Comparison of ENCODE assay signal across 18 cellular contexts in the genomic region with DNA sequence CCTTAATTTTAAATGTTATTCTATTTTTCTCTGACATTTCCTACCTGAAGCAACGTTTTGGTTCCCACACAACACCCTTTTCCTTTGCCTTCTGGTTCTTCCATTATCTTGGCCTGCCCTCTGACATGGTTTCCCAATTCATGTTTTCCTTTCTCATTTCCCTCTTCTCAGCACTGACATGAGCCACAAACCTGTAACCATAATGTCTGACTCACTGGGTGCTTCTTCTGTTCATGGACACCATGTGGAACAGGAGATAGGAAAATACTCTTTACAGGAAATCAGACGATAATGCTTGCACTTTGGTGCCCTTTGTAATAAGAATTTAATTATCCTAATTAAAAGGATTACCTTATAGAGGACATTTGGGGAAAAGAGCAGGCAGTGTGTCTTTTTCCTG.
DNase-seq lines count a peak whose midpoint lies in the region; ATAC-seq, FAIRE-seq and TF ChIP-seq lines count a peak whose summit lies in the region.
"Had no signal": no experiment of that assay in that cellular context is flagged by ENCODE, and none has a peak within 500 bp of the region (broad histone marks: within the 10 kb centered on the region; RNA-seq: fewer than 3 reads in every experiment).

No MANE protein-coding gene starts in this region.

- whole genome bisulfite sequencing in HepG2 (ENCODE audit: low lambda C conversion rate), result 0% methylated on average over 2 of the region's 2 CpGs

- TF ChIP-seq POLR2A in HepG2 (IDR thresholded peaks at IDR 0.05; ENCODE audit: insufficient read depth in 1 of 2, low read depth in 2 of 2, low read length in 2 of 2), result no peak

- TF ChIP-seq EP300 in HepG2 (IDR thresholded peaks at IDR 0.05; ENCODE audit: low read depth in 2 of 2, low read length in 2 of 2) (no peak), HepG2 (CRISPR knock-in tag; IDR thresholded peaks at IDR 0.05; ENCODE audit: borderline replicate concordance) (no peak)

- in situ Hi-C loops in KBM-7 (cut with MboI; ENCODE audit: low pct_unique_long_range_greater_than_20kb, low sequenced_read_pairs), result no loop called here
- in situ Hi-C loops in HepG2 (cut with HindIII; ENCODE audit: extremely low pct_ligation_motif_present, low pct_unique_long_range_greater_than_20kb), result no loop called here

- no peak overlapping the region for H2AFZ ChIP-seq in HepG2 (ENCODE audit: low read length)
- H2AFZ ChIP-seq: parathyroid adenoma had no signal

- H4K20me1 ChIP-seq in HepG2 (ENCODE audit: insufficient read depth, low read length), result no peaks in the 10 kb centered on the region

- H3K36me3 ChIP-seq in bronchial epithelial cell (ENCODE audit: control insufficient read depth, insufficient read depth, low read length) (no peaks in the 10 kb centered on the region), HepG2 (replicated peaks in 1 of 2; ENCODE audit: control insufficient read depth in 1 of 2, insufficient read depth in 2 of 2, low read length in 2 of 2) (no peaks in the 10 kb centered on the region)
- H3K36me3 ChIP-seq: heart right ventricle had no signal

- no peak overlapping the region for H3K9ac ChIP-seq in HepG2 (ENCODE audit: insufficient read depth, low read depth, low read length)
- H3K9ac ChIP-seq: parathyroid adenoma had no signal

- H3K27ac ChIP-seq in HepG2 (ENCODE audit: extremely low read length, insufficient read depth, low read length), result no peak overlapping the region
- H3K27ac ChIP-seq: 22Rv1, C4-2B, parathyroid adenoma had no signal

- H3K27me3 ChIP-seq in bronchial epithelial cell (ENCODE audit: control insufficient read depth, insufficient read depth, low read length) (no peaks in the 10 kb centered on the region), HepG2 (ENCODE audit: control insufficient read depth in 1 of 2, insufficient read depth in 2 of 2, low read length in 2 of 2) (peaks cover 0 to 3% of the 10 kb centered on the region in 2 experiments; a peak in 2 of 5 replicates)
- H3K27me3 ChIP-seq: heart right ventricle had no signal

- no peaks in the 10 kb centered on the region for H3K9me3 ChIP-seq in HepG2 (ENCODE audit: low read length)
- H3K9me3 ChIP-seq: heart right ventricle had no signal

- TF ChIP-seq RAD21 in HepG2 (CRISPR knock-in tag; IDR thresholded peaks at IDR 0.05), result no peak

- no peak for FAIRE-seq in bronchial epithelial cell (lab: Jason Lieb, UNC)
- FAIRE-seq in HepG2 (lab: Jason Lieb, UNC), result no peak
- FAIRE-seq: small intestine had no signal

- ATAC-seq in HepG2, result no peak
- ATAC-seq: HCT116 had no signal

- no peaks in the 10 kb centered on the region for H3K79me2 ChIP-seq in HepG2 (ENCODE audit: insufficient read depth, low read length)
- H3K79me2 ChIP-seq: parathyroid adenoma had no signal

- TF ChIP-seq CTCF in bronchial epithelial cell (IDR thresholded peaks at IDR 0.05; ENCODE audit: insufficient read depth, low read length, severe bottlenecking), result no peak
- no peak for TF ChIP-seq CTCF in HepG2 (CRISPR knock-in tag; IDR thresholded peaks at IDR 0.05)

- no TSS peak for BruUV-seq in HepG2 (replicated peaks; lab: Mats Ljungman, UMichigan)

- H3K4me1 ChIP-seq in HepG2 (ENCODE audit: insufficient read depth, low read length), result no peaks in the 10 kb centered on the region
- H3K4me1 ChIP-seq: parathyroid adenoma had no signal

- no peak overlapping the region for H3K4me2 ChIP-seq in HepG2 (ENCODE audit: low read depth, low read length)

- H3K4me3 ChIP-seq in bronchial epithelial cell (ENCODE audit: low read depth, low read length) (no peak overlapping the region), HepG2 (replicated peaks in 1 of 3; ENCODE audit: insufficient read depth in 1 of 3, low read depth in 2 of 3, low read length in 3 of 3) (no peak overlapping the region)
- H3K4me3 ChIP-seq: heart right ventricle had no signal

- intact Hi-C loops in HepG2 (cut with micrococcal nuclease; ENCODE audit: unreplicated experiment), result no loop called here

- CTCF ChIA-PET in HepG2 (lab: Yijun Ruan, JAX; ENCODE audit: low intra/inter-chr PET ratio, low total read pairs), result no interaction called here

- DNase-seq in NCI-H82 (lab: John Stamatoyannopoulos, UW), result peak; percentile 17
- no peak for DNase-seq in NCI-H82 treated with DMSO at 0.1 percent for 48 hours (lab: John Stamatoyannopoulos, UW; ENCODE audit: unreplicated experiment)
- DNase-seq in MV-4-11 (lab: John Stamatoyannopoulos, UW), result peak; percentile 80
- DNase-seq in bronchial epithelial cell (ENCODE audit: low read depth), result peak; percentile 48
- DNase-seq in renal cortical epithelial cell (ENCODE audit: low read depth), result peak; percentile 70
- no peak for DNase-seq in KBM-7
- DNase-seq in NCI-H2107 treated with DMSO at 0.1 percent for 48 hours (lab: John Stamatoyannopoulos, UW; ENCODE audit: unreplicated experiment), result no peak
- no peak for DNase-seq in HepG2 (ENCODE audit: low spot score)
- DNase-seq: activated CD8-positive, alpha-beta memory T cell treated with anti-CD3 and anti-CD28 coated beads, Interleukin-2, amount 50 U/mL, for 48 hours; cerebellar nuclear complex; heart right ventricle; left cardiac atrium; NCI-H1436 treated with DMSO at 0.1 percent for 48 hours; small intestine had no signal

- POLR2A ChIA-PET in HepG2 (lab: Yijun Ruan, JAX), result no interaction called here

TF ChIP-seq in HepG2, 621 proteins besides CTCF, POLR2A, EP300 and RAD21:
- TF ChIP-seq, protein P1, sequence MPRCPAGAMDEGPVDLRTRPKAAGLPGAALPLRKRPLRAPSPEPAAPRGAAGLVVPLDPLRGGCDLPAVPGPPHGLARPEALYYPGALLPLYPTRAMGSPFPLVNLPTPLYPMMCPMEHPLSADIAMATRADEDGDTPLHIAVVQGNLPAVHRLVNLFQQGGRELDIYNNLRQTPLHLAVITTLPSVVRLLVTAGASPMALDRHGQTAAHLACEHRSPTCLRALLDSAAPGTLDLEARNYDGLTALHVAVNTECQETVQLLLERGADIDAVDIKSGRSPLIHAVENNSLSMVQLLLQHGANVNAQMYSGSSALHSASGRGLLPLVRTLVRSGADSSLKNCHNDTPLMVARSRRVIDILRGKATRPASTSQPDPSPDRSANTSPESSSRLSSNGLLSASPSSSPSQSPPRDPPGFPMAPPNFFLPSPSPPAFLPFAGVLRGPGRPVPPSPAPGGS (CRISPR knock-in tag; IDR thresholded peaks at IDR 0.05), result no peak
- no peak for TF ChIP-seq ZFP1 (CRISPR knock-in tag; IDR thresholded peaks at IDR 0.05)
- TF ChIP-seq RXRB (CRISPR knock-in tag; IDR thresholded peaks at IDR 0.05; ENCODE audit: borderline replicate concordance), result no peak
- no peak for TF ChIP-seq ZNF503 (CRISPR knock-in tag; IDR thresholded peaks at IDR 0.05)
- TF ChIP-seq KDM5A (IDR thresholded peaks at IDR 0.05; ENCODE audit: borderline replicate concordance, low read length), result no peak
- TF ChIP-seq, protein P2, sequence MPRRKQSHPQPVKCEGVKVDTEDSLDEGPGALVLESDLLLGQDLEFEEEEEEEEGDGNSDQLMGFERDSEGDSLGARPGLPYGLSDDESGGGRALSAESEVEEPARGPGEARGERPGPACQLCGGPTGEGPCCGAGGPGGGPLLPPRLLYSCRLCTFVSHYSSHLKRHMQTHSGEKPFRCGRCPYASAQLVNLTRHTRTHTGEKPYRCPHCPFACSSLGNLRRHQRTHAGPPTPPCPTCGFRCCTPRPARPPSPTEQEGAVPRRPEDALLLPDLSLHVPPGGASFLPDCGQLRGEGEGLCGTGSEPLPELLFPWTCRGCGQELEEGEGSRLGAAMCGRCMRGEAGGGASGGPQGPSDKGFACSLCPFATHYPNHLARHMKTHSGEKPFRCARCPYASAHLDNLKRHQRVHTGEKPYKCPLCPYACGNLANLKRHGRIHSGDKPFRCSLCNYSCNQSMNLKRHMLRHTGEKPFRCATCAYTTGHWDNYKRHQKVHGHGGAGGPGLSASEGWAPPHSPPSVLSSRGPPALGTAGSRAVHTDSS (CRISPR knock-in tag; conservative IDR thresholded peaks at IDR 0.05), result no peak
- TF ChIP-seq U2AF2 (IDR thresholded peaks at IDR 0.05; ENCODE audit: low read depth, low read length), result no peak
- no peak for TF ChIP-seq ZNF263 (CRISPR knock-in tag; IDR thresholded peaks at IDR 0.05)
- no peak for TF ChIP-seq ZNF891 (CRISPR knock-in tag; IDR thresholded peaks at IDR 0.05)
- no peak for TF ChIP-seq ZFP36L2 (CRISPR knock-in tag; IDR thresholded peaks at IDR 0.05)
- TF ChIP-seq CC2D1A (CRISPR knock-in tag; IDR thresholded peaks at IDR 0.05), result no peak
TF ChIP-seq in HepG2: peak in this region for 0.

Comparison
In these comparisons a context has a peak if more than half of its experiments do, and no peak if none do; other contexts are left out.
1. DNase-seq: peak in NCI-H82 (single experiment), MV-4-11 (single experiment), bronchial epithelial cell (single experiment) and renal cortical epithelial cell (single experiment); none in NCI-H82 treated with DMSO at 0.1 percent for 48 hours (single experiment), KBM-7 (single experiment), NCI-H2107 treated with DMSO at 0.1 percent for 48 hours (single experiment) and HepG2 (single experiment).